In the genomic region with DNA sequence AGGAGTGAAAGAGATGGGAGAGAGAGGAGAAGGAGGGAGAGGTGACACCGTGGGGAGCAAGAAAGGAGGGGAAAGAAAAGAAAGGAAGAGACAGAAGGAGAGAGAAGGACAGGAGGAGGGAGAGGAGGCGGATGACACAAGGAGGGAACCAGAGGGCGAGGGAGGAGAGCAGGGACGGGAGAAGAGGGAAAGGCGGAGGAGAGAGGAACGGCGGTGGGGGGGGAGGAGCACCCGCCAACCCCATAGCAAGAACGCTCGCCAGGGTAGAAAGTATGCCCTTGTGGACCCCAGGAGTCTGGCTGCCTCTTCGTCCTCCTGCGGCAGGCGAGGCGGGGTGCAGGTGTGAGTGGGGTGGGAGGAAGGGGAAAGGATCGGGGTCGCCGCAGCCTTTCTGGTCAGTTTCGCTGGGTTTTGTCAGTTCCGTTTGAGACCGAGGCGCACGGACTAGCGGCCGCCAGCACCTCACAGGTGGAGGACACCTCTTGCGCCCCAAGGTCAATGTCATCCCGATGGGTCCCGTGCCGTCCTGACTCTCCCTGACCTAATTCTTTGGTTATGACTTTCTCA, we compare ENCODE assay signal across 11 cellular contexts. TPM values are rescaled to one million over a fixed set of nuclear protein-coding genes. Genes with fewer than 3 reads are reported as not detected.
DNase-seq lines count a peak whose midpoint lies in the region; ATAC-seq, FAIRE-seq and TF ChIP-seq lines count a peak whose summit lies in the region.
"Had no signal": no experiment of that assay in that cellular context is flagged by ENCODE, and none has a peak within 500 bp of the region (broad histone marks: within the 10 kb centered on the region; RNA-seq: fewer than 3 reads in every experiment).

No MANE protein-coding gene starts in this region.

- CTCF ChIA-PET in PC-3 (lab: Charles Lee), result no interaction called here

- H2AFZ ChIP-seq in PC-3 (ENCODE audit: low read length), result no peak overlapping the region

- ATAC-seq in PC-3 (no peak), HG03175 (IDR thresholded peaks at IDR 0.05; ENCODE audit: unreplicated experiment) (no peak), GM21576 (IDR thresholded peaks at IDR 0.05; ENCODE audit: unreplicated experiment) (no peak), GM19395 (IDR thresholded peaks at IDR 0.05; ENCODE audit: unreplicated experiment) (no peak)
- ATAC-seq: left lobe of liver had no signal

- no TSS peak for BruUV-seq in PC-3 (replicated peaks; lab: Mats Ljungman, UMichigan)

- peaks cover 5% of the 10 kb centered on the region; the same call in 1 of the 2 replicates for H3K4me1 ChIP-seq in PC-3 (ENCODE audit: insufficient read depth, low read length)

- no peaks in the 10 kb centered on the region for H3K36me3 Mint-ChIP-seq in immature natural killer cell
- H3K36me3 Mint-ChIP-seq: activated naive CD4-positive, alpha-beta T cell treated with anti-CD3 and anti-CD28 coated beads, Interleukin-2, amount 50 U/mL, for 24 hours had no signal

- H3F3A ChIP-seq in PC-3 (ENCODE audit: low read length, unreplicated experiment), result no peaks in the 10 kb centered on the region

- peaks cover 52 to 58% of the 10 kb centered on the region in 2 donors for H3K4me1 Mint-ChIP-seq in immature natural killer cell

- no peak for TF ChIP-seq POLR2A in GM12891 (IDR thresholded peaks at IDR 0.05; ENCODE audit: low read depth, low read length)

- H3K27me3 Mint-ChIP-seq in immature natural killer cell (ENCODE audit: low read depth in 3 of 3), result peaks cover 8 to 34% (median 33%) of the 10 kb centered on the region in 3 donors

- H3K4me2 ChIP-seq in PC-3 (ENCODE audit: low read length), result peak overlapping the region; percentile 40

- POLR2A ChIA-PET in PC-3 (lab: Charles Lee; ENCODE audit: unreplicated experiment), result no interaction called here

- no peak overlapping the region for H3K9ac ChIP-seq in PC-3 (ENCODE audit: low read length)

- H3K27ac ChIP-seq in PC-3 (ENCODE audit: low read length), result no peak overlapping the region
- H3K27ac ChIP-seq: epithelial cell of prostate had no signal

- no peaks in the 10 kb centered on the region for H4K20me1 ChIP-seq in PC-3 (ENCODE audit: low read length)

- peaks cover 63% of the 10 kb centered on the region for H3K27me3 ChIP-seq in PC-3 (ENCODE audit: low read length)

- H3K9me3 Mint-ChIP-seq in immature natural killer cell, result peaks cover 0 to 3% (median under 1%) of the 10 kb centered on the region in 6 donors
- H3K9me3 Mint-ChIP-seq: activated naive CD4-positive, alpha-beta T cell treated with anti-CD3 and anti-CD28 coated beads, Interleukin-2, amount 50 U/mL, for 24 hours had no signal

- peak overlapping the region in 4 of 5 donors; percentile 36 to 61 (median 50) for H3K4me3 Mint-ChIP-seq in immature natural killer cell
- H3K4me3 Mint-ChIP-seq: activated naive CD4-positive, alpha-beta T cell treated with anti-CD3 and anti-CD28 coated beads, Interleukin-2, amount 50 U/mL, for 24 hours had no signal

- peak overlapping the region; percentile 23; the same call in 1 of the 2 replicates for H3K4me3 ChIP-seq in PC-3 (ENCODE audit: low read length)

- peak; percentile 47 for DNase-seq in COR-L47 (lab: John Stamatoyannopoulos, UW)
- DNase-seq in GM12891 (ENCODE audit: insufficient read length, low spot score), result no peak
- DNase-seq in PC-3, result no peak
- DNase-seq in immature natural killer cell, result no peak
- DNase-seq in activated naive CD4-positive, alpha-beta T cell (lab: John Stamatoyannopoulos, UW), result no peak

- H3K9me3 ChIP-seq in PC-3 (ENCODE audit: low read length), result no peaks in the 10 kb centered on the region

- intact Hi-C loops in PC-3 (cut with micrococcal nuclease), result loop anchor here (5.0 kb wide), 1 partner anchor 89 kb away; no protein-coding TSS in a partner anchor

- H3K9me2 ChIP-seq in PC-3 (replicated peaks; ENCODE audit: low read length), result no peaks in the 10 kb centered on the region

- H3K27ac Mint-ChIP-seq in immature natural killer cell, result no peak overlapping the region
- H3K27ac Mint-ChIP-seq: activated naive CD4-positive, alpha-beta T cell treated with anti-CD3 and anti-CD28 coated beads, Interleukin-2, amount 50 U/mL, for 24 hours had no signal

- TF ChIP-seq CTCF in PC-3 (conservative IDR thresholded peaks at IDR 0.05; ENCODE audit: low read depth, low read length), result no peak

- H3K36me3 ChIP-seq in PC-3 (ENCODE audit: low read depth, low read length), result no peaks in the 10 kb centered on the region

- FAIRE-seq in GM12891 (lab: Jason Lieb, UNC), result peak; percentile 58

- H3K79me2 ChIP-seq in PC-3 (ENCODE audit: low read length), result no peaks in the 10 kb centered on the region

TF ChIP-seq in GM12891, 5 proteins besides CTCF, POLR2A, EP300 and RAD21:
- TF ChIP-seq SPI1 (IDR thresholded peaks at IDR 0.05; ENCODE audit: low read depth, low read length) (no peak), POU2F2 (IDR thresholded peaks at IDR 0.05; ENCODE audit: low read depth, low read length) (no peak), PAX5 (IDR thresholded peaks at IDR 0.05; ENCODE audit: insufficient read depth, low read length, severe bottlenecking) (no peak), POLR2AphosphoS5 (IDR thresholded peaks at IDR 0.05; ENCODE audit: low read depth, low read length) (no peak), TAF1 (IDR thresholded peaks at IDR 0.05; ENCODE audit: low read depth, low read length) (no peak)

RNA-seq across cellular contexts. Expression of a gene that starts 4.4 kb away (rescaled TPM):
- 0.03 TPM for polyA plus RNA-seq in GM12891 (2012; ENCODE audit: low read depth, missing spikeins)
- 0.04 TPM in 1 of 2 replicates, not detected in the other for total RNA-seq in PC-3 (2014; rRNA removed)
- not detected for polyA plus RNA-seq in immature natural killer cell
- total RNA-seq: left lobe of liver had no signal
